Comparison of ENCODE assay signal across 22 cellular contexts in the genomic region with DNA sequence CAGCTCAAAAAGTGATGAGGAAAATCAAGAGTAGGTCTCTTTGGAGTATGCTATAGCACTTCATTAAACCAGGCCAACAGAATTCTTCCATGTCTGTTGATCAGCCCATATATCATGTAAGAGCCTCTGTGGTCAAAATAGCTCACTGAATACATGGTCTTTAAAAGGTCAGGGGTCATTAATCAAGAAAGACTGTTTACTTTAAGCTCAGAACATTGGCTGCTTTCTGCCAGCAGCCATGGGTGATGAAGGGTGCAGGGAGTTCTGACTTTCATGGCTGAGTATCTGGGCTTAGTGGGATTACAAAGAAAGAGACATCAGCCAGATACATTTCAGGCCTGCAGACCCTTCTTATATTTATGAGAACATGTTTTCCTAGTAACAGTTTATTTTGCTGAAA. TPM values are rescaled to one million over a fixed set of nuclear protein-coding genes. Genes with fewer than 3 reads are reported as not detected.
"Had no signal": no experiment of that assay in that cellular context is flagged by ENCODE, and none has a peak within 500 bp of the region (broad histone marks: within the 10 kb centered on the region; RNA-seq: fewer than 3 reads in every experiment).

No MANE protein-coding gene starts in this region.

- H3K4me3 ChIP-seq: dorsolateral prefrontal cortex, heart left ventricle, left lung, lung, psoas muscle, suprapubic skin, tibial artery, upper lobe of left lung, uterus had no signal

- DNase-seq: cortex of kidney; dorsolateral prefrontal cortex; effector CD8-positive, alpha-beta T cell; foreskin melanocyte; heart left ventricle; hippocampal formation; left lung; mesendoderm; naive thymus-derived CD4-positive, alpha-beta T cell; psoas muscle; right cardiac atrium; small intestine; stimulated activated CD4-positive, alpha-beta T cell treated with anti-CD3 and anti-CD28 coated beads, Interleukin-2, amount 100 ng/mL, for 48 hours; stimulated activated naive CD4-positive, alpha-beta T cell treated with Interleukin-2 at 50 U/mL for 16 hours; tibial artery; upper lobe of left lung; uterus had no signal

- ATAC-seq: heart left ventricle; left lung; naive thymus-derived CD4-positive, alpha-beta T cell; psoas muscle; right cardiac atrium had no signal

- H3K27ac ChIP-seq: dorsolateral prefrontal cortex, left lung, neutrophil, psoas muscle, suprapubic skin, tibial artery, upper lobe of left lung, uterus had no signal

- H3K36me3 ChIP-seq: heart left ventricle, left lung, neutrophil, suprapubic skin, tibial artery, upper lobe of left lung, uterus had no signal

- H3K4me1 ChIP-seq: left lung, psoas muscle, suprapubic skin, tibial artery, upper lobe of left lung, uterus had no signal

- H3K9me3 ChIP-seq: heart left ventricle, left lung, neutrophil, psoas muscle, suprapubic skin, tibial artery, upper lobe of left lung, uterus had no signal

- H3K27me3 ChIP-seq: dorsolateral prefrontal cortex, heart left ventricle, left lung, neutrophil, suprapubic skin, tibial artery, upper lobe of left lung, uterus had no signal

RNA-seq across cellular contexts. Expression of gene C4orf54, which starts 7.1 kb away (rescaled TPM):
- total RNA-seq: mononuclear cell; naive thymus-derived CD4-positive, alpha-beta T cell; suprapubic skin had no signal
- polyA plus RNA-seq: naive thymus-derived CD4-positive, alpha-beta T cell; neural cell had no signal
